ENCODE assay signal across 8 cellular contexts in genomic region chr12:95789126-95790024, GRCh38. TPM values are rescaled to one million over a fixed set of nuclear protein-coding genes. Genes with fewer than 3 reads are reported as not detected.
DNase-seq lines count a peak whose midpoint lies in the region; ATAC-seq, FAIRE-seq and TF ChIP-seq lines count a peak whose summit lies in the region.

No MANE protein-coding gene starts in this region.

- no peak overlapping the region for H3K27ac ChIP-seq in CD4-positive, alpha-beta memory T cell (ENCODE audit: low read depth, low read length)
- peak overlapping the region; percentile 73 to 94 for H3K27ac ChIP-seq in kidney (ENCODE audit: low read depth in 2 of 2, low read length in 2 of 2)
- peak overlapping the region; percentile 77 to 95 (median 89) for H3K27ac ChIP-seq in stomach

- WGBS in stomach, 5 donors = 1 to 13% (median 5%) methylated on average over 32 to 39 of the region's 39 CpGs

- FAIRE-seq in kidney (lab: Jason Lieb, UNC) = no peak

- peaks cover 19% of the 10 kb centered on the region for H3K4me1 ChIP-seq in CD4-positive, alpha-beta memory T cell (ENCODE audit: insufficient read depth, low read length)
- H3K4me1 ChIP-seq in kidney (ENCODE audit: control insufficient read depth in 1 of 2, insufficient read depth in 1 of 2, low read depth in 1 of 2, low read length in 2 of 2) (peaks cover 15 to 18% of the 10 kb centered on the region in 2 donors), stomach (peaks cover 29 to 71% (median 49%) of the 10 kb centered on the region in 4 donors)

- peak overlapping the region in 1 of 2 donors; percentile 36 for H3K4me3 ChIP-seq in CD4-positive, alpha-beta memory T cell (ENCODE audit: low read length in 2 of 2)
- peak overlapping the region; percentile 65 to 83 for H3K4me3 ChIP-seq in kidney (ENCODE audit: low read length in 2 of 2)
- peak overlapping the region; percentile 71 to 86 (median 84) for H3K4me3 ChIP-seq in stomach

- peak overlapping the region in 4 of 7 donors; percentile 42 to 81 (median 61) for H3K27ac Mint-ChIP-seq in CD4-positive, alpha-beta memory T cell
- H3K27ac Mint-ChIP-seq in brain = peak overlapping the region; percentile 38 to 86 (median 67)

- H3K9me3 Mint-ChIP-seq in CD4-positive, alpha-beta memory T cell = no peaks in the 10 kb centered on the region
- no peaks in the 10 kb centered on the region for H3K9me3 Mint-ChIP-seq in brain

- peaks cover 0 to 3% of the 10 kb centered on the region in 2 donors for H3K36me3 Mint-ChIP-seq in CD4-positive, alpha-beta memory T cell
- H3K36me3 Mint-ChIP-seq in brain = peaks cover 6% of the 10 kb centered on the region

- intact Hi-C loops in CD4-positive, alpha-beta memory T cell (cut with micrococcal nuclease) = no loop called here
- intact Hi-C loops in kidney (cut with DNase I) = no loop called here
- intact Hi-C loops in stomach (cut with DNase I; ENCODE audit: low total_unique reads) = no loop called here

- CTCF ChIA-PET in CD4-positive, alpha-beta memory T cell (lab: Charles Lee; ENCODE audit: partially characterized antibody) = no interaction called here

- no peaks in the 10 kb centered on the region for H3K9me3 ChIP-seq in CD4-positive, alpha-beta memory T cell (ENCODE audit: control insufficient read depth in 1 of 2, low read length in 2 of 2)
- H3K9me3 ChIP-seq in kidney (ENCODE audit: control insufficient read depth in 1 of 2, low read length in 2 of 2) (no peaks in the 10 kb centered on the region), stomach (no peaks in the 10 kb centered on the region)

- peaks cover 37 to 54% of the 10 kb centered on the region in 2 donors for H3K27me3 Mint-ChIP-seq in CD4-positive, alpha-beta memory T cell
- H3K27me3 Mint-ChIP-seq in brain = peaks cover 40% of the 10 kb centered on the region

- ATAC-seq in GM19397 (IDR thresholded peaks at IDR 0.05; ENCODE audit: unreplicated experiment) = no peak
- ATAC-seq in HG02642 (IDR thresholded peaks at IDR 0.05; ENCODE audit: poor library complexity, unreplicated experiment) = no peak

- TF ChIP-seq CTCF in brain (conservative IDR thresholded peaks at IDR 0.05) = no peak
- TF ChIP-seq CTCF in kidney (IDR thresholded peaks at IDR 0.05; ENCODE audit: borderline replicate concordance, extremely low read depth, insufficient read depth) = no peak
- no peak for TF ChIP-seq CTCF in stomach (IDR thresholded peaks at IDR 0.05)

- H3K27me3 ChIP-seq in CD4-positive, alpha-beta memory T cell (ENCODE audit: insufficient read depth, low read length) = peaks cover 28% of the 10 kb centered on the region
- H3K27me3 ChIP-seq in stomach = peaks cover 0 to 32% (median 6%) of the 10 kb centered on the region in 3 donors

- H3K4me3 Mint-ChIP-seq in CD4-positive, alpha-beta memory T cell = peak overlapping the region; percentile 78 to 86 (median 84)
- peak overlapping the region; percentile 86 to 93 (median 89) for H3K4me3 Mint-ChIP-seq in brain

- DNase-seq in CD4-positive, alpha-beta memory T cell = peak in 2 of 5 donors; percentile 3 to 4
- DNase-seq in NCI-H1092 treated with DMSO at 0.1 percent for 48 hours (lab: John Stamatoyannopoulos, UW) = peak; percentile 60
- peak; percentile 84 for DNase-seq in kidney
- peak; percentile 51 for DNase-seq in stomach
- no peak for DNase-seq in SK-N-DZ (ENCODE audit: low spot score)

- no peak for TF ChIP-seq EP300 in stomach (IDR thresholded peaks at IDR 0.05)

- peaks cover 7 to 23% (median 14%) of the 10 kb centered on the region in 4 donors for H3K4me1 Mint-ChIP-seq in CD4-positive, alpha-beta memory T cell
- peaks cover 54% of the 10 kb centered on the region for H3K4me1 Mint-ChIP-seq in brain

- peak overlapping the region; percentile 20 to 79 for H3K9ac ChIP-seq in kidney (ENCODE audit: low read length in 2 of 2)

- POLR2A ChIA-PET in CD4-positive, alpha-beta memory T cell (lab: Charles Lee; ENCODE audit: partially characterized antibody) = interaction anchor here (1.4 kb wide), 1 partner anchor 17 kb away, joined by 4 read pairs; no protein-coding TSS in a partner anchor

- no peaks in the 10 kb centered on the region for H3K36me3 ChIP-seq in CD4-positive, alpha-beta memory T cell (ENCODE audit: insufficient read depth, low read length)
- H3K36me3 ChIP-seq in kidney (ENCODE audit: control insufficient read depth in 1 of 2, insufficient read depth in 2 of 2, low read length in 2 of 2) (no peaks in the 10 kb centered on the region), stomach (peaks cover 0 to 10% (median 0%) of the 10 kb centered on the region in 4 donors)

- no peak for TF ChIP-seq POLR2A in stomach (IDR thresholded peaks at IDR 0.05)

RNA-seq across cellular contexts. Expression of gene NTN4, which starts 1.2 kb away (rescaled TPM):
- total RNA-seq in CD4-positive, alpha-beta memory T cell = 1 to 10 TPM; 2.0 to 2.4 TPM
- polyA plus RNA-seq in CD4-positive, alpha-beta memory T cell = 1 to 10 TPM; 5.2 to 5.5 TPM
- polyA plus RNA-seq in brain (ENCODE audit: insufficient read depth, low read depth, low replicate concordance) (2.6 TPM), kidney (ENCODE audit: insufficient read depth, low read depth, low replicate concordance) (71.0 TPM), stomach (10 to 100 TPM; 10.5 to 23.5 (median 13.0) TPM)
- total RNA-seq in kidney (83.2 TPM), stomach (100 to 1,000 TPM in 1 of 5 donors, 10 to 100 TPM in 4; 11.0 to 110 (median 50.7) TPM)
- polyA plus RNA-seq in SK-N-DZ (2014; cell fraction: cytosol; rRNA removed) = 0.14 TPM in 1 of 2 replicates, not detected in the other
- polyA plus RNA-seq in SK-N-DZ (2014; cell fraction: nucleus; rRNA removed) = 0.19 TPM in 1 of 2 replicates, not detected in the other
